In genomic region chr15:72375501-72375845, GRCh38 we compare ENCODE assay signal across 8 cellular contexts. TPM values are rescaled to one million over a fixed set of nuclear protein-coding genes. Genes with fewer than 3 reads are reported as not detected.
DNase-seq lines count a peak whose midpoint lies in the region; ATAC-seq and TF ChIP-seq lines count a peak whose summit lies in the region.

No MANE protein-coding gene starts in this region.

- H3K4me3 ChIP-seq in mononuclear cell (ENCODE audit: low read length) = peak overlapping the region; percentile 84
- peak overlapping the region; percentile 69 to 80 for H3K4me3 ChIP-seq in uterus

- H3K27ac ChIP-seq in uterus = peak overlapping the region; percentile 83 to 85

- ATAC-seq in HG02571 (IDR thresholded peaks at IDR 0.05; ENCODE audit: unreplicated experiment) = peak; percentile 43

- H3K36me3 ChIP-seq in uterus = no peaks in the 10 kb centered on the region

- TF ChIP-seq CTCF in uterus (IDR thresholded peaks at IDR 0.05) = no peak

- intact Hi-C loops in uterus (cut with DNase I; ENCODE audit: low total_unique reads) = no loop called here

- H3K9me3 ChIP-seq in mononuclear cell (ENCODE audit: low read depth, low read length) = no peaks in the 10 kb centered on the region
- no peaks in the 10 kb centered on the region for H3K9me3 ChIP-seq in uterus

- TF ChIP-seq POLR2A in uterus (IDR thresholded peaks at IDR 0.05) = no peak

- H3K4me1 ChIP-seq in mononuclear cell (ENCODE audit: insufficient read depth, low read length) (peaks cover 62% of the 10 kb centered on the region), uterus (peaks cover 0 to 15% of the 10 kb centered on the region in 2 donors)

- H3K27me3 ChIP-seq in mononuclear cell (ENCODE audit: insufficient read depth, low read length) (no peaks in the 10 kb centered on the region), uterus (no peaks in the 10 kb centered on the region)

- DNase-seq in NCI-H2029 (lab: John Stamatoyannopoulos, UW) (peak; percentile 15), NCI-H2029 treated with DMSO at 0.1 percent for 48 hours (lab: John Stamatoyannopoulos, UW) (no peak), NCI-H1105 treated with DMSO at 0.1 percent for 48 hours (lab: John Stamatoyannopoulos, UW) (peak; percentile 56), uterus (no peak)
- DNase-seq in effector CD8-positive, alpha-beta T cell (lab: John Stamatoyannopoulos, UW) = peak; percentile 45
- DNase-seq in stimulated activated CD4-positive, alpha-beta T cell treated with anti-CD3 and anti-CD28 coated beads, Interleukin-15, amount 100 ng/mL, for 24 hours = no peak

RNA-seq across cellular contexts. Expression of gene HEXA, which starts 0.3 kb away (rescaled TPM):
- total RNA-seq in mononuclear cell = 70.2 TPM
- total RNA-seq in uterus = 10 to 100 TPM; 14.9 to 86.0 (median 52.9) TPM

RNA-seq across cellular contexts. Expression of gene TMEM202, which starts 22.6 kb away (rescaled TPM):
- not detected for total RNA-seq in mononuclear cell
- not detected for total RNA-seq in uterus

RNA-seq across cellular contexts. Expression of gene CELF6, which starts 55.5 kb away (rescaled TPM):
- total RNA-seq in mononuclear cell = 0.84 TPM
- 10 to 100 TPM in 1 of 4 donors, 1 to 10 TPM in 3; 1.9 to 12.3 (median 5.6) TPM for total RNA-seq in uterus

Comparison
In these comparisons a context has a peak if more than half of its experiments do, and no peak if none do; other contexts are left out.
1. DNase-seq: peak in NCI-H2029 (single experiment), NCI-H1105 treated with DMSO at 0.1 percent for 48 hours (single experiment) and effector CD8-positive, alpha-beta T cell (single experiment); none in NCI-H2029 treated with DMSO at 0.1 percent for 48 hours (single experiment), uterus (0 of 2) and stimulated activated CD4-positive, alpha-beta T cell treated with anti-CD3 and anti-CD28 coated beads, Interleukin-15, amount 100 ng/mL, for 24 hours (single experiment).